In the genomic region with DNA sequence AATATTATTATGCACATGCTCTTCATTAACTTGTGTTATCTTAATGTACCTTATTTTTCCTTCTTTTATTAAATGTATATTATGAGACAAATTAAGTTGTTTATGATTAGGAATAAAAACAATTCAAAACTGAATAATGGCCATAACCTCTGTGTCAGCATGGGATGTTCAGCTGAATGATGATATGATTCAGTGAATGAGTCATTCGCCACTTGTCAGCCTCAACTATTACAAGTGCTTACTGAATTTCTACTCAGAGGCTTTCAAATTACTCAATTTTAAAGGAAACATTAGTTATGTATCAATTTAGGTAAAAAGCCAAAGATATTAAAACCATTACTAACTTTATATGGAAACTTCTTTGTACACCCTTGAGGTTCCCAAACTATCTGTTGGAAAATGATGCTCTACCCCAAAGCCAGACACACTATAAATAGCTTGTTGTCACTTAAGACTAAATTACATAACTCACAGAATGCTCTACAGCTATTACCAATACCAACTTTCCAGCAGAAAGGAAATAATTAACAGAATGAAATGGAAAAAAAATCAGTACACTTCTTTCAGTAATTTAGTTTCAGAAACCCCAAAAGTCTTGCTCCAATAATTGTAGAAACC, we compare ENCODE assay signal across 20 cellular contexts. TPM values are rescaled to one million over a fixed set of nuclear protein-coding genes. Genes with fewer than 3 reads are reported as not detected.
DNase-seq lines count a peak whose midpoint lies in the region; ATAC-seq, FAIRE-seq and TF ChIP-seq lines count a peak whose summit lies in the region.
"Had no signal": no experiment of that assay in that cellular context is flagged by ENCODE, and none has a peak within 500 bp of the region (broad histone marks: within the 10 kb centered on the region; RNA-seq: fewer than 3 reads in every experiment).

No MANE protein-coding gene starts in this region.

- no peak overlapping the region for H3K9ac ChIP-seq in keratinocyte (ENCODE audit: control insufficient read depth, extremely low read depth, insufficient read depth, low read length)

- H3K9me1 ChIP-seq in keratinocyte (ENCODE audit: control insufficient read depth, extremely low read depth, insufficient read depth, low read length), result no peaks in the 10 kb centered on the region

- H2AFZ ChIP-seq in keratinocyte (ENCODE audit: control insufficient read depth, low read length), result no peak overlapping the region

- ATAC-seq in HG03280 (IDR thresholded peaks at IDR 0.05; ENCODE audit: unreplicated experiment) (no peak), GM19328 (IDR thresholded peaks at IDR 0.05; ENCODE audit: unreplicated experiment) (no peak)
- ATAC-seq: HCT116, mucosa of descending colon had no signal

- no peaks in the 10 kb centered on the region for H3K9me3 ChIP-seq in keratinocyte (ENCODE audit: control insufficient read depth, low read depth, low read length)
- H3K9me3 ChIP-seq: ascending aorta, MG63, sigmoid colon had no signal

- H3K4me2 ChIP-seq in keratinocyte (ENCODE audit: control insufficient read depth, extremely low read depth, insufficient read depth, low read depth, low read length), result no peak overlapping the region

- H4K20me1 ChIP-seq in keratinocyte (ENCODE audit: control insufficient read depth, extremely low read depth, insufficient read depth, low read length), result no peaks in the 10 kb centered on the region

- no peaks in the 10 kb centered on the region for H3K27me3 ChIP-seq in keratinocyte (ENCODE audit: control insufficient read depth, extremely low read depth, insufficient read depth, low read length)
- H3K27me3 ChIP-seq: ascending aorta, MG63, sigmoid colon had no signal

- no peak overlapping the region for H3K4me3 ChIP-seq in keratinocyte (ENCODE audit: control insufficient read depth in 2 of 3, extremely low read depth in 1 of 3, insufficient read depth in 2 of 3, low read depth in 1 of 3, low read length in 3 of 3)
- H3K4me3 ChIP-seq: ascending aorta, MG63, mucosa of descending colon, sigmoid colon, SK-N-MC had no signal

- H3K4me1 ChIP-seq in keratinocyte (ENCODE audit: control insufficient read depth, extremely low read depth, insufficient read depth, low read length), result peaks cover 3% of the 10 kb centered on the region
- H3K4me1 ChIP-seq: ascending aorta, sigmoid colon had no signal

- FAIRE-seq in H54 (lab: Jason Lieb, UNC) (peak; percentile 95), keratinocyte (lab: Jason Lieb, UNC) (peak; percentile 36)
- FAIRE-seq: GM18507 had no signal

- H3K79me2 ChIP-seq in keratinocyte (ENCODE audit: control insufficient read depth, insufficient read depth, low read length), result no peaks in the 10 kb centered on the region

- no peak for TF ChIP-seq POLR2A in H54 (IDR thresholded peaks at IDR 0.05; ENCODE audit: low read depth, low read length)

- TF ChIP-seq CTCF in keratinocyte (optimal IDR thresholded peaks at IDR 0.05 in 1 of 3, IDR thresholded peaks at IDR 0.05 in 1 of 3, conservative IDR thresholded peaks at IDR 0.05 in 1 of 3; ENCODE audit: extremely low read depth in 1 of 3, insufficient read depth in 2 of 3, low read length in 3 of 3), result no peak

- no peaks in the 10 kb centered on the region for H3K36me3 ChIP-seq in keratinocyte (ENCODE audit: control insufficient read depth in 2 of 2, extremely low read depth in 1 of 2, insufficient read depth in 2 of 2, low read length in 2 of 2)
- H3K36me3 ChIP-seq: ascending aorta, MG63, sigmoid colon had no signal

- no peak overlapping the region for H3K27ac ChIP-seq in keratinocyte (ENCODE audit: control insufficient read depth, insufficient read depth, low read length)
- H3K27ac ChIP-seq: ascending aorta, sigmoid colon, SK-N-MC had no signal

- peak; percentile 6 for DNase-seq in EH (ENCODE audit: low read depth)
- no peak for DNase-seq in H54 (ENCODE audit: insufficient read length, low spot score)
- peak; percentile 35 for DNase-seq in astrocyte of the hippocampus (ENCODE audit: low read depth, low spot score)
- no peak for DNase-seq in keratinocyte (ENCODE audit: low read depth, low spot score)
- no peak for DNase-seq in NCI-H146 treated with DMSO at 0.1 percent for 48 hours (lab: John Stamatoyannopoulos, UW; ENCODE audit: unreplicated experiment)
- DNase-seq: dermis blood vessel endothelial cell, kidney, MG63, mucosa of descending colon, NCI-H2081, NCI-H526 treated with DMSO at 0.1 percent for 48 hours, occipital lobe, OCI-M1, sigmoid colon had no signal

- dilution Hi-C loops in keratinocyte (cut with MboI; ENCODE audit: extremely low pct_ligation_motif_present, low sequenced_read_pairs), result no loop called here

RNA-seq across cellular contexts. Expression of gene LIG4, which starts 14.4 kb away (rescaled TPM):
- 8.7 to 16.8 TPM (median 13.6 TPM) in 3 replicates for polyA plus RNA-seq in keratinocyte
- polyA plus RNA-seq in keratinocyte (2011; ENCODE audit: low read depth), result 18.7 TPM
- polyA plus RNA-seq in keratinocyte (2011; cell fraction: cytosol; rRNA removed), result 5.9 and 13.0 TPM in 2 replicates
- polyA plus RNA-seq in keratinocyte (2011; cell fraction: nucleus; rRNA removed), result 27.1 and 37.1 TPM in 2 replicates
- polyA plus RNA-seq in keratinocyte (2012; ENCODE audit: low replicate concordance), result 10.1 and 11.9 TPM in 2 replicates
- 1.8 to 10.6 TPM (median 6.5 TPM) in 3 replicates for polyA minus RNA-seq in keratinocyte
- polyA minus RNA-seq in keratinocyte (2011; cell fraction: cytosol; rRNA and poly(A)+ RNA removed), result 6.9 TPM
- polyA minus RNA-seq in keratinocyte (2011; cell fraction: nucleus; rRNA and poly(A)+ RNA removed), result 9.9 and 19.9 TPM in 2 replicates

RNA-seq across cellular contexts. Expression of gene ABHD13, which starts 17.3 kb away (rescaled TPM):
- polyA plus RNA-seq in keratinocyte, result 6.1 to 12.8 TPM (median 8.7 TPM) in 3 replicates
- polyA plus RNA-seq in keratinocyte (2011; ENCODE audit: low read depth), result 4.7 TPM
- polyA plus RNA-seq in keratinocyte (2011; cell fraction: cytosol; rRNA removed), result 3.6 and 8.1 TPM in 2 replicates
- 7.5 and 11.6 TPM in 2 replicates for polyA plus RNA-seq in keratinocyte (2011; cell fraction: nucleus; rRNA removed)
- 5.2 and 5.6 TPM in 2 replicates for polyA plus RNA-seq in keratinocyte (2012; ENCODE audit: low replicate concordance)
- 1.2 to 6.3 TPM (median 4.3 TPM) in 3 replicates for polyA minus RNA-seq in keratinocyte
- polyA minus RNA-seq in keratinocyte (2011; cell fraction: cytosol; rRNA and poly(A)+ RNA removed), result 4.4 TPM
- 7.0 and 11.3 TPM in 2 replicates for polyA minus RNA-seq in keratinocyte (2011; cell fraction: nucleus; rRNA and poly(A)+ RNA removed)

Comparison
In these comparisons a context has a peak if more than half of its experiments do, and no peak if none do; other contexts are left out.
1. DNase-seq: peak in EH (single experiment) and astrocyte of the hippocampus (single experiment); none in H54 (single experiment), keratinocyte (single experiment) and NCI-H146 treated with DMSO at 0.1 percent for 48 hours (single experiment).